In the genomic region with DNA sequence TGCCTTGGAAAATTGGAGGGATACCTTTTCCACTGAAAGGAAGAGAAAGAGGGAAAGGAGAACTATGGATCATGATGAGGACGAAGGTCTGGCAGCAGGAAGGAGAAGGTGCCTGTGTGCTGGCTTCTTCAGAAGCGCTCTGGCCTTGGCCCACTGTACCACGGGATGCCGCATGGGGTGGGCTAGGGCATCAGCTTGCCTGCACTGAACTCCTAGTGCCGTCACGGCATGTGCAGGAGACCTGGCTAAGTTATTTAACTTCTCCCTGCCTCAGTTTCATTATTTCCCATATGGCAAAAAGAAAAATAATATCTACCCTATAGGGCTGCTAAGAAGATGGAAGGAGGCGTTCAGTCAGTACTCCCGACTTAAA, we compare ENCODE assay signal across 22 cellular contexts. TPM values are rescaled to one million over a fixed set of nuclear protein-coding genes. Genes with fewer than 3 reads are reported as not detected.
DNase-seq lines count a peak whose midpoint lies in the region; ATAC-seq and TF ChIP-seq lines count a peak whose summit lies in the region.
"Had no signal": no experiment of that assay in that cellular context is flagged by ENCODE, and none has a peak within 500 bp of the region (broad histone marks: within the 10 kb centered on the region; RNA-seq: fewer than 3 reads in every experiment).

No MANE protein-coding gene starts in this region.

- H3K9me3 Mint-ChIP-seq in activated CD8-positive, alpha-beta T cell treated with anti-CD3 and anti-CD28 coated beads for 36 hours, result no peaks in the 10 kb centered on the region
- H3K9me3 Mint-ChIP-seq in activated CD8-positive, alpha-beta T cell treated with anti-CD3 and anti-CD28 coated beads, Interleukin-2, amount 10 ng/mL, durations not matched to agents 7 days and 5 days (ENCODE audit: insufficient read depth), result no peaks in the 10 kb centered on the region
- H3K9me3 Mint-ChIP-seq in endothelial cell (ENCODE audit: unreplicated experiment), result no peaks in the 10 kb centered on the region
- H3K9me3 Mint-ChIP-seq: IgD-negative memory B cell had no signal

- H3K27ac ChIP-seq in KOPT-K1 (ENCODE audit: low read depth, low read length, poor library complexity, severe bottlenecking), result peak overlapping the region; percentile 31
- H3K27ac ChIP-seq in testis, result peak overlapping the region; percentile 71 to 72
- H3K27ac ChIP-seq: PC-9, SJSA1 had no signal

- no peak overlapping the region for H3K4me3 Mint-ChIP-seq in activated CD8-positive, alpha-beta T cell treated with anti-CD3 and anti-CD28 coated beads for 36 hours
- H3K4me3 Mint-ChIP-seq in activated CD8-positive, alpha-beta T cell treated with anti-CD3 and anti-CD28 coated beads, Interleukin-2, amount 10 ng/mL, durations not matched to agents 7 days and 5 days, result no peak overlapping the region
- peak overlapping the region; percentile 31 for H3K4me3 Mint-ChIP-seq in endothelial cell (ENCODE audit: unreplicated experiment)

- H3K36me3 Mint-ChIP-seq in activated CD8-positive, alpha-beta T cell treated with anti-CD3 and anti-CD28 coated beads for 36 hours (ENCODE audit: low read depth), result peaks cover 62% of the 10 kb centered on the region
- H3K36me3 Mint-ChIP-seq in activated CD8-positive, alpha-beta T cell treated with anti-CD3 and anti-CD28 coated beads, Interleukin-2, amount 10 ng/mL, durations not matched to agents 7 days and 5 days (ENCODE audit: low read depth), result peaks cover 64% of the 10 kb centered on the region
- H3K36me3 Mint-ChIP-seq in endothelial cell (ENCODE audit: low read depth, unreplicated experiment), result peaks cover 69% of the 10 kb centered on the region

- peaks cover 78% of the 10 kb centered on the region for H3K4me1 ChIP-seq in testis
- H3K4me1 ChIP-seq: SJSA1 had no signal

- H3K27me3 Mint-ChIP-seq in activated CD8-positive, alpha-beta T cell treated with anti-CD3 and anti-CD28 coated beads for 36 hours, result no peaks in the 10 kb centered on the region
- H3K27me3 Mint-ChIP-seq in activated CD8-positive, alpha-beta T cell treated with anti-CD3 and anti-CD28 coated beads, Interleukin-2, amount 10 ng/mL, durations not matched to agents 7 days and 5 days (ENCODE audit: low read depth), result no peaks in the 10 kb centered on the region
- peaks cover 3% of the 10 kb centered on the region for H3K27me3 Mint-ChIP-seq in endothelial cell (ENCODE audit: unreplicated experiment)
- H3K27me3 Mint-ChIP-seq: IgD-negative memory B cell had no signal

- no peak for TF ChIP-seq POLR2A in testis (IDR thresholded peaks at IDR 0.05)

- no peaks in the 10 kb centered on the region for H3K9me3 ChIP-seq in KOPT-K1 (ENCODE audit: insufficient read depth, low read length, poor library complexity, severe bottlenecking)
- H3K9me3 ChIP-seq in testis, result no peaks in the 10 kb centered on the region
- H3K9me3 ChIP-seq: SJSA1 had no signal

- ATAC-seq in activated CD8-positive, alpha-beta T cell treated with anti-CD3 and anti-CD28 coated beads for 36 hours, result no peak
- no peak for ATAC-seq in activated CD8-positive, alpha-beta T cell treated with anti-CD3 and anti-CD28 coated beads, Interleukin-2, amount 10 ng/mL, durations not matched to agents 7 days and 5 days
- no peak for ATAC-seq in sciatic nerve
- ATAC-seq: Right ventricle myocardium inferior had no signal

- H3K27ac Mint-ChIP-seq in activated CD8-positive, alpha-beta T cell treated with anti-CD3 and anti-CD28 coated beads for 36 hours, result peak overlapping the region; percentile 53
- H3K27ac Mint-ChIP-seq in activated CD8-positive, alpha-beta T cell treated with anti-CD3 and anti-CD28 coated beads, Interleukin-2, amount 10 ng/mL, durations not matched to agents 7 days and 5 days, result no peak overlapping the region
- H3K27ac Mint-ChIP-seq in endothelial cell (ENCODE audit: unreplicated experiment), result no peak overlapping the region

- CTCF ChIA-PET in activated CD8-positive, alpha-beta T cell treated with anti-CD3 and anti-CD28 coated beads for 36 hours (lab: Charles Lee), result no interaction called here
- CTCF ChIA-PET in activated CD8-positive, alpha-beta T cell treated with anti-CD3 and anti-CD28 coated beads, Interleukin-2, amount 10 ng/mL, durations not matched to agents 7 days and 5 days (lab: Charles Lee), result no interaction called here

- in situ Hi-C loops in KBM-7 (cut with MboI; ENCODE audit: low pct_unique_long_range_greater_than_20kb, low sequenced_read_pairs), result no loop called here

- DNase-seq in activated CD8-positive, alpha-beta T cell treated with anti-CD3 and anti-CD28 coated beads for 36 hours, result no peak
- DNase-seq in activated CD8-positive, alpha-beta T cell treated with anti-CD3 and anti-CD28 coated beads, Interleukin-2, amount 10 ng/mL, durations not matched to agents 7 days and 5 days, result no peak
- DNase-seq in endothelial cell (ENCODE audit: low spot score) (no peak), testis (no peak), sciatic nerve (ENCODE audit: low spot score) (no peak), KBM-7 (no peak)
- DNase-seq: DMS153, DND-41, Kasumi-1, MV-4-11, NCI-H1105, NCI-H1436 treated with DMSO at 0.1 percent for 48 hours, NCI-H1930, NCI-H2107, NCI-H446, NCI-H524 treated with DMSO at 0.1 percent for 48 hours, NCI-H82, PC-9 had no signal

- no peak for TF ChIP-seq CTCF in activated CD8-positive, alpha-beta T cell treated with anti-CD3 and anti-CD28 coated beads for 36 hours (IDR thresholded peaks at IDR 0.05)
- TF ChIP-seq CTCF in endothelial cell (IDR thresholded peaks at IDR 0.05; ENCODE audit: unreplicated experiment) (no peak), testis (IDR thresholded peaks at IDR 0.05) (no peak)

- no peaks in the 10 kb centered on the region for H3K27me3 ChIP-seq in testis
- H3K27me3 ChIP-seq: SJSA1 had no signal

- H3K36me3 ChIP-seq in KOPT-K1 (ENCODE audit: insufficient read depth, low read length) (peaks cover 100% of the 10 kb centered on the region), testis (ENCODE audit: low read depth, missing control alignments) (no peaks in the 10 kb centered on the region)

- intact Hi-C loops in activated CD8-positive, alpha-beta T cell treated with anti-CD3 and anti-CD28 coated beads for 36 hours (cut with micrococcal nuclease), result no loop called here
- intact Hi-C loops in testis (cut with DNase I; ENCODE audit: low total_unique reads), result no loop called here
- intact Hi-C loops in sciatic nerve (cut with DNase I), result no loop called here

- POLR2A ChIA-PET in activated CD8-positive, alpha-beta T cell treated with anti-CD3 and anti-CD28 coated beads for 36 hours (lab: Charles Lee), result interaction anchor here (0.6 kb wide), 1 partner anchor 138 kb away, joined by 3 read pairs; no protein-coding TSS in a partner anchor
- POLR2A ChIA-PET in activated CD8-positive, alpha-beta T cell treated with anti-CD3 and anti-CD28 coated beads, Interleukin-2, amount 10 ng/mL, durations not matched to agents 7 days and 5 days (lab: Charles Lee), result no interaction called here

- H3K4me1 Mint-ChIP-seq in activated CD8-positive, alpha-beta T cell treated with anti-CD3 and anti-CD28 coated beads for 36 hours (ENCODE audit: low read depth), result no peaks in the 10 kb centered on the region
- H3K4me1 Mint-ChIP-seq in activated CD8-positive, alpha-beta T cell treated with anti-CD3 and anti-CD28 coated beads, Interleukin-2, amount 10 ng/mL, durations not matched to agents 7 days and 5 days (ENCODE audit: low read depth), result peaks cover 9% of the 10 kb centered on the region
- no peaks in the 10 kb centered on the region for H3K4me1 Mint-ChIP-seq in endothelial cell (ENCODE audit: unreplicated experiment)
- H3K4me1 Mint-ChIP-seq: IgD-negative memory B cell had no signal

- no peak overlapping the region for H3K4me3 ChIP-seq in testis
- H3K4me3 ChIP-seq: PC-9, SJSA1 had no signal

- 34 to 58% methylated on average over 8 of the region's 8 CpGs for WGBS in testis, 2 donors

RNA-seq across cellular contexts. Expression of a gene that starts 28.1 kb away (rescaled TPM):
- 10 to 100 TPM; 21.5 to 26.0 TPM for total RNA-seq in activated CD8-positive, alpha-beta T cell treated with anti-CD3 and anti-CD28 coated beads for 36 hours
- 10 to 100 TPM; 26.3 to 29.6 TPM for total RNA-seq in activated CD8-positive, alpha-beta T cell treated with anti-CD3 and anti-CD28 coated beads, Interleukin-2, amount 10 ng/mL, durations not matched to agents 7 days and 5 days
- total RNA-seq in endothelial cell (ENCODE audit: unreplicated experiment) (44.7 TPM), testis (100 to 1,000 TPM; 290 to 519 TPM), sciatic nerve (42.9 TPM)
- 101 TPM for polyA plus RNA-seq in testis (ENCODE audit: insufficient read depth, low read depth, low replicate concordance)
